In genomic region chr6:26507658-26508057, GRCh38 we compare ENCODE assay signal across 10 cellular contexts. TPM values are rescaled to one million over a fixed set of nuclear protein-coding genes. Genes with fewer than 3 reads are reported as not detected.
"Had no signal": no experiment of that assay in that cellular context is flagged by ENCODE, and none has a peak within 500 bp of the region (broad histone marks: within the 10 kb centered on the region; RNA-seq: fewer than 3 reads in every experiment).

No MANE protein-coding gene starts in this region.

- DNase-seq: GM23248, GOT3, H7, HFFc6, IMR-90 had no signal

- H3K36me3 ChIP-seq: HAP-1 had no signal

- H3K4me3 ChIP-seq: GM23248, HAP-1, K562 had no signal

- H3K9me3 ChIP-seq: HAP-1 had no signal

- H3K4me1 ChIP-seq: HAP-1 had no signal

- H2AFZ ChIP-seq: GM23248 had no signal

- ATAC-seq: HCT116, K562 had no signal

- H3K9ac ChIP-seq: GM23248 had no signal

- H3K27ac ChIP-seq: GM23248 had no signal

RNA-seq across cellular contexts. Expression of gene BTN1A1, which starts 7.6 kb away (rescaled TPM):
- total RNA-seq: H4, H7, HFFc6, HT-29, IMR-90 had no signal
